ENCODE assay signal across 8 cellular contexts in genomic region chr15:89776274-89777072, GRCh38. TPM values are rescaled to one million over a fixed set of nuclear protein-coding genes. Genes with fewer than 3 reads are reported as not detected.
A peak's percentile ranks its signal among the peaks of the same experiment; 100 is the strongest.
DNase-seq lines count a peak whose midpoint lies in the region; ATAC-seq, FAIRE-seq and TF ChIP-seq lines count a peak whose summit lies in the region.

Gene MESP2, plus strand, starts transcription at chr15:89776332. Its CDS starts 26 bp downstream, at chr15:89776358.

- intact Hi-C loops in colonic mucosa (cut with DNase I) = no loop called here

- H3K27ac ChIP-seq in C4-2B = peak within 1 kb of the TSS; percentile 83
- no peak within 1 kb of the TSS for H3K27ac ChIP-seq in colonic mucosa

- no peaks in the 10 kb centered on the region for H3K9me3 ChIP-seq in colonic mucosa

- TF ChIP-seq POLR2A in H54 (IDR thresholded peaks at IDR 0.05; ENCODE audit: low read depth, low read length) = no peak

- peaks cover 17% of the 10 kb centered on the region for H3K4me1 ChIP-seq in colonic mucosa

- DNase-seq in NCI-H1105 treated with DMSO at 0.1 percent for 48 hours (lab: John Stamatoyannopoulos, UW) (peak; percentile 25), colonic mucosa (peak; percentile 85), left lobe of liver (ENCODE audit: low spot score) (peak; percentile 86), H54 (ENCODE audit: insufficient read length, low spot score) (no peak)
- peak; percentile 29 for DNase-seq in activated CD4-positive, alpha-beta T cell treated with anti-CD3 and anti-CD28 coated beads for 1 hour
- DNase-seq in stimulated activated CD4-positive, alpha-beta T cell treated with anti-CD3 and anti-CD28 coated beads, Interleukin-1b, Interleukin-23, amount 100 ng/mL, for 1 hour (ENCODE audit: low read depth in 2 of 2) = peak; percentile 5 to 29

- H3K9ac ChIP-seq in colonic mucosa (ENCODE audit: low read depth in 2 of 2, low read length in 2 of 2) = peak within 1 kb of the TSS; percentile 66 to 68

- no peak for FAIRE-seq in H54 (lab: Jason Lieb, UNC)

- ATAC-seq in GM21390 (IDR thresholded peaks at IDR 0.05; ENCODE audit: unreplicated experiment) = peak; percentile 65
- ATAC-seq in left lobe of liver = peak; percentile 90

- H3K4me3 ChIP-seq in colonic mucosa = peak within 1 kb of the TSS; percentile 30

- H3K27me3 ChIP-seq in colonic mucosa = no peaks in the 10 kb centered on the region

- no peak; the same call in 1 of the 2 replicates for TF ChIP-seq CTCF in C4-2B (conservative IDR thresholded peaks at IDR 0.05)
- TF ChIP-seq CTCF in colonic mucosa (IDR thresholded peaks at IDR 0.05) = no peak

- no peaks in the 10 kb centered on the region for H3K36me3 ChIP-seq in colonic mucosa

RNA-seq across cellular contexts. Expression of gene MESP2, which starts in this region (rescaled TPM):
- total RNA-seq in colonic mucosa (1 to 10 TPM in 1 of 2 donors, under 1 TPM in 1; 0.45 to 5.4 TPM), left lobe of liver (0.15 TPM)

Comparison
In these comparisons a context has a peak if more than half of its experiments do, and no peak if none do; other contexts are left out.
1. Peak in DNase-seq and ATAC-seq in left lobe of liver; RNA of the gene not detected or under 1 TPM.